Comparison of ENCODE assay signal across 1 cellular context in the genomic region with DNA sequence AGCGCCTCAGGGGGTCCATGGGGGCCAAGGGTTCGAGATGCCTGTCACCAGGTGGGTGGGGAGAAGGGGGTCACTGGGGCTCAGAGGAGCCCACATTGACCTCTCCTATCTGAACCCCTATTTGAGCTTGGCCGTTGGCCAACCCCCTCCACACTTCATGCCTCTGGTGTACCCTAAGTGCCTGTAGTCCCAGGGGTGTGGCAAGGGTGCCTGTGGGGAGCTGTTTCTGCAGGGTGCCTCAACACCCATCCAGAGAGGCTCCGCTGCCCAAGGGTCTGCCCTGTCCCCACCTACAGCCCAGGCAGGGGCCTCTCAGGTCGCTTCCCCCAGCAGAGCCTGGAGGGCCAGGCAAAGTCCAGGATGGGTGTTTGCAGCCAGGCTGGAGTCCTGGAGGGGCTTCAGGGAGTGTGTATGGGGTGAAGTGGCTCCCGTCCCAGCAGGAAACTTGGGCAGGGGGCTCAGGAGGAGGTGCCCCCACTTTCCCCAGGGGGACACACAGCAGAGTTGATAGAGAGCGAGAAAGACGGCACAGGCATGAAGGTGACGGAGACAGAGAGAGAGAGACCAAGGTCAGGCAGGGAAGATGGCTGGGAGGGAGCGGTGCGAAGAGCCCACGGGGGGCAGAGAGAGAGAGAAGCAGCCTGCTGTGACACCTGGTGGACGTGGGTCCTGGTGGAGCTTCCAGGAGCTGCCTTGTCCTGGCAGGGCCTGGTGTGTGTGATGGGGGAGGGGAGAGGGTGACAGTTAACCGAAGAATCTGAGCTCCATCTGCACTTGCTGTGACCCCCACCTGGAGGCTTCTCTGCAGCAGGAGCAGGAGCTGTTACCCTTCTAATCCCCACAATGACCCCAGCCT.
TF ChIP-seq lines count a peak whose summit lies in the region.

A gene with protein sequence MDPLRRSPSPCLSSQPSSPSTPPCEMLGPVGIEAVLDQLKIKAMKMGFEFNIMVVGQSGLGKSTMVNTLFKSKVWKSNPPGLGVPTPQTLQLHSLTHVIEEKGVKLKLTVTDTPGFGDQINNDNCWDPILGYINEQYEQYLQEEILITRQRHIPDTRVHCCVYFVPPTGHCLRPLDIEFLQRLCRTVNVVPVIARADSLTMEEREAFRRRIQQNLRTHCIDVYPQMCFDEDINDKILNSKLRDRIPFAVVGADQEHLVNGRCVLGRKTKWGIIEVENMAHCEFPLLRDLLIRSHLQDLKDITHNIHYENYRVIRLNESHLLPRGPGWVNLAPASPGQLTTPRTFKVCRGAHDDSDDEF (minus strand): TSS at position 719 of the 856 bp plus-strand sequence. CDS start 700 bp downstream, at position 19.

TF ChIP-seq in WTC11, 78 proteins besides CTCF, POLR2A, EP300 and RAD21 (continued from another document):
- TF ChIP-seq, protein P1, sequence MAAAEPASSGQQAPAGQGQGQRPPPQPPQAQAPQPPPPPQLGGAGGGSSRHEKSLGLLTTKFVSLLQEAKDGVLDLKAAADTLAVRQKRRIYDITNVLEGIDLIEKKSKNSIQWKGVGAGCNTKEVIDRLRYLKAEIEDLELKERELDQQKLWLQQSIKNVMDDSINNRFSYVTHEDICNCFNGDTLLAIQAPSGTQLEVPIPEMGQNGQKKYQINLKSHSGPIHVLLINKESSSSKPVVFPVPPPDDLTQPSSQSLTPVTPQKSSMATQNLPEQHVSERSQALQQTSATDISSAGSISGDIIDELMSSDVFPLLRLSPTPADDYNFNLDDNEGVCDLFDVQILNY (CRISPR knock-in tag; IDR thresholded peaks at IDR 0.05): no peak
- TF ChIP-seq FOXP1 (CRISPR knock-in tag; IDR thresholded peaks at IDR 0.05; ENCODE audit: borderline replicate concordance) (no peak), FOXK1 (CRISPR knock-in tag; IDR thresholded peaks at IDR 0.05) (no peak), RORB (CRISPR knock-in tag; IDR thresholded peaks at IDR 0.05) (no peak)
- TF ChIP-seq, protein P2, sequence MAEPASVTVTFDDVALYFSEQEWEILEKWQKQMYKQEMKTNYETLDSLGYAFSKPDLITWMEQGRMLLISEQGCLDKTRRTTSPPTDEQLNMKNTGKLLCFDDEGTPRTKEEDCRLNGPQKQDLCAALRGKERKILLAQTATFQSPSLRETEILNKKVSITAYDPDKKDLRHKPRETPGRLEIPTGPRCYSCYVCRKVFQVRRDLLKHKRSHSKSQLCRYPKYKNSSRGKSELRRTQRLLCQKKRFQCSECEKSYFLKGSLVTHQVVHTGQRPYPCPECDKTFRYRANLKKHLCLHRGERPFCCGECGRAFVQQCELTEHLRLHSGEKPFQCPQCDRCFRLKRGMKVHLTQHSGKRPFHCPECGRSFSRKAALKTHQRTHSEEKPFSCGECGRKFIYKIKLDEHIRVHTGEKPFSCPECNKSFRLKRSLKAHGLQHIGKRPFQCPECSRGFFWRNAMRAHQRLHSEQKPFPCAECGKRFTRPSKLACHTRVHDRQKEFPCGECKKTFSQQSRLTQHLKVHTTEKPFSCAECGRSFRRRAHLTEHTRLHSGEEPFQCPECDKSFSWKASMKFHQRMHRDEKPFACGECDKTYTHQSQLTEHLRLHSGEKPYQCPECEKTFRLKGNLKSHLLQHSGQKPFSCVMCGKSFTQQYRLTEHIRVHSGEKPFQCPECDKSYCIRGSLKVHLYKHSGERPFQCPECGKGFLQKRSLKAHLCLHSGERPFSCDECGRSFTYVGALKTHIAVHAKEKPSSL (CRISPR knock-in tag; conservative IDR thresholded peaks at IDR 0.05): no peak
